1 cellular context compared by ENCODE assay signal in the genomic region with DNA sequence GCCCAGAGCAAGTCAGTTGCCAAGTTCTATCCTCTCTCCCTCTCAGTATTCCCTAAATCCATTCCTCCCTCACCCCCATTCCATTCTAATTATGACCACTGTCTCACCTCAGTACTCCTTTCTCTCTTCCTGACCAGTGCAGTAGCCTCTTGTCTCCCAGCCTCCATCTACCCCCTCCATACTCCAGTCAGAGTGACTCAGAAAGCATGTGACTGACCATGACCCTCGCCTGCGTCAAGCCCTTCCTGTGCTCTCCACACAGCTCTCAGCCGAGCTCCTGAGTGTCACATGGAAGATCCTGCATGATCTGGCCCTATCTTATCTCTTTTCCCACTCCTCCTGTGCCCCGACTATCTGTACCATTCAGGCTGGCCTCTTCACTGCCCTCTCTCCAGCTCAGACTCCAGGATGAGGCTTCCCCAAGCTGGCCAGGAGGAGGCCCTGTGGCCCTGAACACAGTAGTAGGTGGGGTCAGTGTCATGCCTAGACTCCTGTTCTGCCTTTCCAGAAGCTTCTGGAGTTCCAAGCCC.
TF ChIP-seq lines count a peak whose summit lies in the region.

No MANE protein-coding gene starts in this region.

TF ChIP-seq in K562, 482 proteins besides CTCF, POLR2A, EP300 and RAD21 (continued from another document and continues in another):
- TF ChIP-seq, protein P1, sequence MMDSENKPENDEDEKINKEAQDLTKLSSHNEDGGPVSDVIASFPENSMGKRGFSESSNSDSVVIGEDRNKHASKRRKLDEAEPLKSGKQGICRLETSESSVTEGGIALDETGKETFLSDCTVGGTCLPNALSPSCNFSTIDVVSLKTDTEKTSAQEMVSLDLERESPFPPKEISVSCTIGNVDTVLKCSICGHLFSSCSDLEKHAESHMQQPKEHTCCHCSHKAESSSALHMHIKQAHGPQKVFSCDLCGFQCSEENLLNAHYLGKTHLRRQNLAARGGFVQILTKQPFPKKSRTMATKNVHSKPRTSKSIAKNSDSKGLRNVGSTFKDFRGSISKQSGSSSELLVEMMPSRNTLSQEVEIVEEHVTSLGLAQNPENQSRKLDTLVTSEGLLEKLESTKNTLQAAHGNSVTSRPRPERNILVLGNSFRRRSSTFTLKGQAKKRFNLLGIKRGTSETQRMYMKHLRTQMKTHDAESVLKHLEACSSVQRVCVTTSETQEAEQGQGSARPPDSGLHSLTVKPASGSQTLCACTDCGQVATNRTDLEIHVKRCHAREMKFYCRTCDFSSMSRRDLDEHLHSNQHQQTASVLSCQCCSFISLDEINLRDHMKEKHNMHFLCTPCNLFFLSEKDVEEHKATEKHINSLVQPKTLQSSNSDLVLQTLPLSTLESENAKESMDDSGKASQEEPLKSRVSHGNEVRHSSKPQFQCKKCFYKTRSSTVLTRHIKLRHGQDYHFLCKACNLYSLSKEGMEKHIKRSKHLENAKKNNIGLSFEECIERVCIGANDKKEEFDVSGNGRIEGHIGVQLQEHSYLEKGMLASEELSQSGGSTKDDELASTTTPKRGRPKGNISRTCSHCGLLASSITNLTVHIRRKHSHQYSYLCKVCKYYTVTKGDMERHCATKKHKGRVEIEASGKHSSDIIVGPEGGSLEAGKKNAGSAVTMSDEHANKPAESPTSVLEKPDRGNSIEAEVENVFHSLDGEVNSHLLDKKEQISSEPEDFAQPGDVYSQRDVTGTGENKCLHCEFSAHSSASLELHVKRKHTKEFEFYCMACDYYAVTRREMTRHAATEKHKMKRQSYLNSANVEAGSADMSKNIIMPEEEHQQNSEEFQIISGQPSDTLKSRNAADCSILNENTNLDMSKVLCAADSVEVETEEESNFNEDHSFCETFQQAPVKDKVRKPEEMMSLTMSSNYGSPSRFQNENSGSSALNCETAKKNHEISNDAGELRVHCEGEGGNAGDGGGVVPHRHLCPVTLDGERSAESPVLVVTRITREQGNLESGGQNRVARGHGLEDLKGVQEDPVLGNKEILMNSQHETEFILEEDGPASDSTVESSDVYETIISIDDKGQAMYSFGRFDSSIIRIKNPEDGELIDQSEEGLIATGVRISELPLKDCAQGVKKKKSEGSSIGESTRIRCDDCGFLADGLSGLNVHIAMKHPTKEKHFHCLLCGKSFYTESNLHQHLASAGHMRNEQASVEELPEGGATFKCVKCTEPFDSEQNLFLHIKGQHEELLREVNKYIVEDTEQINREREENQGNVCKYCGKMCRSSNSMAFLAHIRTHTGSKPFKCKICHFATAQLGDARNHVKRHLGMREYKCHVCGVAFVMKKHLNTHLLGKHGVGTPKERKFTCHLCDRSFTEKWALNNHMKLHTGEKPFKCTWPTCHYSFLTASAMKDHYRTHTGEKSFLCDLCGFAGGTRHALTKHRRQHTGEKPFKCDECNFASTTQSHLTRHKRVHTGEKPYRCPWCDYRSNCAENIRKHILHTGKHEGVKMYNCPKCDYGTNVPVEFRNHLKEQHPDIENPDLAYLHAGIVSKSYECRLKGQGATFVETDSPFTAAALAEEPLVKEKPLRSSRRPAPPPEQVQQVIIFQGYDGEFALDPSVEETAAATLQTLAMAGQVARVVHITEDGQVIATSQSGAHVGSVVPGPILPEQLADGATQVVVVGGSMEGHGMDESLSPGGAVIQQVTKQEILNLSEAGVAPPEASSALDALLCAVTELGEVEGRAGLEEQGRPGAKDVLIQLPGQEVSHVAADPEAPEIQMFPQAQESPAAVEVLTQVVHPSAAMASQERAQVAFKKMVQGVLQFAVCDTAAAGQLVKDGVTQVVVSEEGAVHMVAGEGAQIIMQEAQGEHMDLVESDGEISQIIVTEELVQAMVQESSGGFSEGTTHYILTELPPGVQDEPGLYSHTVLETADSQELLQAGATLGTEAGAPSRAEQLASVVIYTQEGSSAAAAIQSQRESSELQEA (IDR thresholded peaks at IDR 0.05; ENCODE audit: low read depth), result no peak
- TF ChIP-seq DPF2 (IDR thresholded peaks at IDR 0.05) (peak; percentile 98), SMAD2 (IDR thresholded peaks at IDR 0.05; ENCODE audit: low read depth, low read length) (no peak), NUFIP1 (IDR thresholded peaks at IDR 0.05; ENCODE audit: partially characterized antibody) (no peak), ETV1 (tag; conservative IDR thresholded peaks at IDR 0.05; ENCODE audit: low read depth) (peak; percentile 79), NFXL1 (CRISPR knock-in tag; IDR thresholded peaks at IDR 0.05) (no peak), BDP1 (IDR thresholded peaks at IDR 0.05; ENCODE audit: insufficient read depth, insufficient read length) (no peak), HBP1 (CRISPR knock-in tag; IDR thresholded peaks at IDR 0.05) (peak; percentile 51; the same call in 1 of the 2 replicates), STAT5B (CRISPR knock-in tag; IDR thresholded peaks at IDR 0.05) (no peak), MAFG (tag; conservative IDR thresholded peaks at IDR 0.05) (peak; percentile 44; the same call in 1 of the 2 replicates), ZBED1 (IDR thresholded peaks at IDR 0.05) (0 out of 2 replicates have a peak, but pooled peaks have one; percentile 46), BRCA1 (IDR thresholded peaks at IDR 0.05) (no peak), BRCA1 (CRISPR knock-in tag; IDR thresholded peaks at IDR 0.05) (no peak), STAG1 (CRISPR knock-in tag; IDR thresholded peaks at IDR 0.05; ENCODE audit: borderline replicate concordance) (no peak), ZFP36 (IDR thresholded peaks at IDR 0.05; ENCODE audit: low read depth, low read length, partially characterized antibody) (peak; percentile 15), FOXA1 (IDR thresholded peaks at IDR 0.05; ENCODE audit: borderline replicate concordance) (no peak), ZBTB1 (CRISPR knock-in tag; IDR thresholded peaks at IDR 0.05; ENCODE audit: borderline replicate concordance, low read depth) (no peak), GTF3C2 (IDR thresholded peaks at IDR 0.05; ENCODE audit: borderline replicate concordance, extremely low read depth, insufficient read length) (no peak), ZNF449 (CRISPR knock-in tag; IDR thresholded peaks at IDR 0.05) (peak; percentile 43; the same call in 1 of the 2 replicates), NFE2 (IDR thresholded peaks at IDR 0.05; ENCODE audit: low read depth) (peak; percentile 47), SAP30 (IDR thresholded peaks at IDR 0.05; ENCODE audit: borderline replicate concordance, insufficient read depth, low read depth, low read length, poor library complexity, severe bottlenecking) (no peak), KHSRP (IDR thresholded peaks at IDR 0.05) (no peak), RB1 (IDR thresholded peaks at IDR 0.05; ENCODE audit: low read depth) (peak; percentile 44; the same call in 1 of the 2 replicates), ZNF431 (CRISPR knock-in tag; IDR thresholded peaks at IDR 0.05) (no peak), SLC30A9 (CRISPR knock-in tag; IDR thresholded peaks at IDR 0.05) (no peak), ZNF384 (IDR thresholded peaks at IDR 0.05; ENCODE audit: low read depth, low read length) (no peak), CEBPG (CRISPR knock-in tag; IDR thresholded peaks at IDR 0.05) (no peak), CEBPG (tag; conservative IDR thresholded peaks at IDR 0.05 in 1 of 2, IDR thresholded peaks at IDR 0.05 in 1 of 2) (no peak), KLF10 (CRISPR knock-in tag; IDR thresholded peaks at IDR 0.05) (no peak), ADNP (tag; IDR thresholded peaks at IDR 0.05) (peak; percentile 84), GTF2F1 (IDR thresholded peaks at IDR 0.05; ENCODE audit: low read depth, low read length) (no peak; the same call in 1 of the 2 replicates), ZNF507 (tag; conservative IDR thresholded peaks at IDR 0.05) (no peak), SNIP1 (IDR thresholded peaks at IDR 0.05; ENCODE audit: low read depth) (no peak), ZNF589 (CRISPR knock-in tag; IDR thresholded peaks at IDR 0.05; ENCODE audit: low read depth) (peak; percentile 94), ZNF586 (CRISPR knock-in tag; conservative IDR thresholded peaks at IDR 0.05) (no peak), ZNF644 (tag; IDR thresholded peaks at IDR 0.05; ENCODE audit: low read depth) (0 out of 2 replicates have a peak, but pooled peaks have one; percentile 40), PCBP1 (IDR thresholded peaks at IDR 0.05; ENCODE audit: low read depth, low read length, poor library complexity, severe bottlenecking) (no peak), NCOA4 (IDR thresholded peaks at IDR 0.05; ENCODE audit: partially characterized antibody) (no peak), KLF16 (IDR thresholded peaks at IDR 0.05) (peak; percentile 94)
- TF ChIP-seq, protein P2, sequence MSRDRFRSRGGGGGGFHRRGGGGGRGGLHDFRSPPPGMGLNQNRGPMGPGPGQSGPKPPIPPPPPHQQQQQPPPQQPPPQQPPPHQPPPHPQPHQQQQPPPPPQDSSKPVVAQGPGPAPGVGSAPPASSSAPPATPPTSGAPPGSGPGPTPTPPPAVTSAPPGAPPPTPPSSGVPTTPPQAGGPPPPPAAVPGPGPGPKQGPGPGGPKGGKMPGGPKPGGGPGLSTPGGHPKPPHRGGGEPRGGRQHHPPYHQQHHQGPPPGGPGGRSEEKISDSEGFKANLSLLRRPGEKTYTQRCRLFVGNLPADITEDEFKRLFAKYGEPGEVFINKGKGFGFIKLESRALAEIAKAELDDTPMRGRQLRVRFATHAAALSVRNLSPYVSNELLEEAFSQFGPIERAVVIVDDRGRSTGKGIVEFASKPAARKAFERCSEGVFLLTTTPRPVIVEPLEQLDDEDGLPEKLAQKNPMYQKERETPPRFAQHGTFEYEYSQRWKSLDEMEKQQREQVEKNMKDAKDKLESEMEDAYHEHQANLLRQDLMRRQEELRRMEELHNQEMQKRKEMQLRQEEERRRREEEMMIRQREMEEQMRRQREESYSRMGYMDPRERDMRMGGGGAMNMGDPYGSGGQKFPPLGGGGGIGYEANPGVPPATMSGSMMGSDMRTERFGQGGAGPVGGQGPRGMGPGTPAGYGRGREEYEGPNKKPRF (IDR thresholded peaks at IDR 0.05; ENCODE audit: low read depth, low read length), result no peak
- TF ChIP-seq, protein P3, sequence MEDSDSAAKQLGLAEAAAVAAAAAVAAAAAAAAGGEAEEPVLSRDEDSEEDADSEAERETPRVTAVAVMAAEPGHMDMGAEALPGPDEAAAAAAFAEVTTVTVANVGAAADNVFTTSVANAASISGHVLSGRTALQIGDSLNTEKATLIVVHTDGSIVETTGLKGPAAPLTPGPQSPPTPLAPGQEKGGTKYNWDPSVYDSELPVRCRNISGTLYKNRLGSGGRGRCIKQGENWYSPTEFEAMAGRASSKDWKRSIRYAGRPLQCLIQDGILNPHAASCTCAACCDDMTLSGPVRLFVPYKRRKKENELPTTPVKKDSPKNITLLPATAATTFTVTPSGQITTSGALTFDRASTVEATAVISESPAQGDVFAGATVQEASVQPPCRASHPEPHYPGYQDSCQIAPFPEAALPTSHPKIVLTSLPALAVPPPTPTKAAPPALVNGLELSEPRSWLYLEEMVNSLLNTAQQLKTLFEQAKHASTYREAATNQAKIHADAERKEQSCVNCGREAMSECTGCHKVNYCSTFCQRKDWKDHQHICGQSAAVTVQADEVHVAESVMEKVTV (CRISPR knock-in tag; IDR thresholded peaks at IDR 0.05), result peak; percentile 58; the same call in 1 of the 2 replicates
- TF ChIP-seq, protein P4, sequence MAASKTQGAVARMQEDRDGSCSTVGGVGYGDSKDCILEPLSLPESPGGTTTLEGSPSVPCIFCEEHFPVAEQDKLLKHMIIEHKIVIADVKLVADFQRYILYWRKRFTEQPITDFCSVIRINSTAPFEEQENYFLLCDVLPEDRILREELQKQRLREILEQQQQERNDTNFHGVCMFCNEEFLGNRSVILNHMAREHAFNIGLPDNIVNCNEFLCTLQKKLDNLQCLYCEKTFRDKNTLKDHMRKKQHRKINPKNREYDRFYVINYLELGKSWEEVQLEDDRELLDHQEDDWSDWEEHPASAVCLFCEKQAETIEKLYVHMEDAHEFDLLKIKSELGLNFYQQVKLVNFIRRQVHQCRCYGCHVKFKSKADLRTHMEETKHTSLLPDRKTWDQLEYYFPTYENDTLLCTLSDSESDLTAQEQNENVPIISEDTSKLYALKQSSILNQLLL (CRISPR knock-in tag; IDR thresholded peaks at IDR 0.05; ENCODE audit: borderline replicate concordance), result no peak
